Comparison of ENCODE assay signal across 18 cellular contexts in the genomic region with DNA sequence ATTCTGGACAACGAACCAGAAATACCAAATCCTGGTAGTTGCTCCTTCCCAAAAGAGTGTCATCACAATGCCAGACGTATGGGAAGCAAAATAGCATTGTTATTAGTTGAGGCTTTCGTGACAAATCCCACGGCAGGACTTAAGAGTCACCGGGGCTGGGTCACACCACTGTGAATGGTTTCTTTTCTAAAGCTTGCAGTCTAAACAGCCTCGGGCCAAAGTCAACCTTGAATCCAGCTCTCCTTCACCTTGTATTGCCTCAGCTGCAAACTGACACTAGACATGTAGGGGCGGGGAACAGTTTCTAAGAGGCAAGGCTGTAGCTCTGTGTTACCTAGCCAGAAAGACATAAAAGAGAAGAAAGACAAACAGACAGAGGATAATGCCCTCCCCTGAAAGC.
"Had no signal": no experiment of that assay in that cellular context is flagged by ENCODE, and none has a peak within 500 bp of the region (broad histone marks: within the 10 kb centered on the region; RNA-seq: fewer than 3 reads in every experiment).

No MANE protein-coding gene starts in this region.

- H3K4me3 ChIP-seq: gastrocnemius medialis, heart left ventricle, lower lobe of right lung, neural progenitor cell, ovary, sigmoid colon, stomach had no signal

- H3K27ac Mint-ChIP-seq: activated naive CD8-positive, alpha-beta T cell treated with anti-CD3 and anti-CD28 coated beads for 36 hours; activated T-helper 1 cell treated with anti-CD3 and anti-CD28 coated beads, Interleukin-12 subunit alpha, Interleukin-12 subunit beta, Interleukin-2, Interleukin-4 antibody, amounts not matched to agents 30 ng/mL and 10 ng/mL and 1 ng/mL, durations not matched to agents 14 hours and 24 hours and 36 hours; brain; naive B cell; neural progenitor cell had no signal

- H2AFZ ChIP-seq: neural progenitor cell had no signal

- H3K4me3 Mint-ChIP-seq: activated naive CD8-positive, alpha-beta T cell treated with anti-CD3 and anti-CD28 coated beads for 36 hours; activated T-helper 1 cell treated with anti-CD3 and anti-CD28 coated beads, Interleukin-12 subunit alpha, Interleukin-12 subunit beta, Interleukin-2, Interleukin-4 antibody, amounts not matched to agents 30 ng/mL and 10 ng/mL and 1 ng/mL, durations not matched to agents 14 hours and 24 hours and 36 hours; brain; central memory CD8-positive, alpha-beta T cell; naive B cell; neural progenitor cell had no signal

- H3K27me3 ChIP-seq: gastrocnemius medialis, heart left ventricle, neural progenitor cell, ovary, sigmoid colon, stomach had no signal

- H3K9ac ChIP-seq: neural progenitor cell had no signal

- DNase-seq: activated naive CD8-positive, alpha-beta T cell treated with anti-CD3 and anti-CD28 coated beads for 36 hours; cortex of kidney; effector memory CD4-positive, alpha-beta T cell; gastrocnemius medialis; heart left ventricle; left cardiac atrium; lower lobe of right lung; naive B cell; ovary; sigmoid colon; stimulated activated CD4-positive, alpha-beta T cell treated with anti-CD3 and anti-CD28 coated beads, Interleukin-12 subunit alpha, Interleukin-12 subunit beta, amount 100 ng/mL, for 4 hours; stimulated activated CD4-positive, alpha-beta T cell treated with anti-CD3 and anti-CD28 coated beads, Interleukin-2, amount 100 ng/mL, for 24 hours; stomach; T1000 had no signal

- H3K4me2 ChIP-seq: neural progenitor cell had no signal

- H3K4me1 Mint-ChIP-seq: activated naive CD8-positive, alpha-beta T cell treated with anti-CD3 and anti-CD28 coated beads for 36 hours; brain; central memory CD8-positive, alpha-beta T cell; naive B cell had no signal

- H3K27me3 Mint-ChIP-seq: activated naive CD8-positive, alpha-beta T cell treated with anti-CD3 and anti-CD28 coated beads for 36 hours; brain; central memory CD8-positive, alpha-beta T cell; naive B cell had no signal

- H3K36me3 Mint-ChIP-seq: activated naive CD8-positive, alpha-beta T cell treated with anti-CD3 and anti-CD28 coated beads for 36 hours; brain; naive B cell; neural progenitor cell had no signal

- H3K27ac ChIP-seq: gastrocnemius medialis, heart left ventricle, lower lobe of right lung, neural progenitor cell, ovary, sigmoid colon, stomach had no signal

- H3K4me1 ChIP-seq: gastrocnemius medialis, heart left ventricle, lower lobe of right lung, sigmoid colon, stomach had no signal

- H3K36me3 ChIP-seq: gastrocnemius medialis, heart left ventricle, lower lobe of right lung, neural progenitor cell, ovary, sigmoid colon, stomach had no signal

- H3K9me3 ChIP-seq: gastrocnemius medialis, ovary, sigmoid colon had no signal
